Comparison of ENCODE assay signal across 12 cellular contexts in the genomic region with DNA sequence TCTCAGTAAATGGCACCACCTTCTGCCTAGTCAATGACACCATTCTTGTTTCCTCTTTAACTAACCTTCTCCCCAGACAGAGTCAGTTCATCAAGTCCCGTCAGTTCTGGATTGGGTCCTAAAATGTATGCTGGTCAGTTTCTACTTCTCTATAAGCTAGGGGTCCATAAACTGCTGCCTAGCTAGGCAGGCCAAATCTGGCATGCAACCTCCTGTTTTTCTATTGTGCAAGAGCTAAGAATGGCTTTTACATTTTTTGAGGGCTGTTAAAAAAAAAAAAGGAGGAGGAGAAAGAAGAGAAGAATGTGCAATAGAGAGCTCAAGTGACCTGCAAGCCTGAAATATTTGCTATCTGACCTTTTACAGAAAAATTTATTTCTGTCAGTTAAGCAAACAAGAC. TPM values are rescaled to one million over a fixed set of nuclear protein-coding genes. Genes with fewer than 3 reads are reported as not detected.
DNase-seq lines count a peak whose midpoint lies in the region; ATAC-seq and TF ChIP-seq lines count a peak whose summit lies in the region.
"Had no signal": no experiment of that assay in that cellular context is flagged by ENCODE, and none has a peak within 500 bp of the region (broad histone marks: within the 10 kb centered on the region; RNA-seq: fewer than 3 reads in every experiment).

No MANE protein-coding gene starts in this region.

- H3K36me3 Mint-ChIP-seq in Caco-2 (ENCODE audit: insufficient read depth, unreplicated experiment), result peaks cover 6% of the 10 kb centered on the region

- H3K4me2 ChIP-seq in trophoblast cell (ENCODE audit: low read length), result peak overlapping the region; percentile 13

- no CpG with 5 or more reads among the region's 1 CpG for WGBS in trophoblast cell (ENCODE audit: extremely low coverage, insufficient coverage, insufficient read length)

- CTCF ChIA-PET in Caco-2 (lab: Charles Lee), result interaction anchor here (0.7 to 1.2 kb wide), 5 partner anchors 50 to 685 kb away, joined by 3 to 4 read pairs (median 4); no protein-coding TSS in a partner anchor

- peak overlapping the region; percentile 95 for H2BK5ac ChIP-seq in trophoblast cell (ENCODE audit: low read depth, low read length, poor library complexity)

- H3K4me3 ChIP-seq in Caco-2 (ENCODE audit: low read depth, low read length) (no peak overlapping the region), fibroblast of villous mesenchyme (ENCODE audit: low read depth, low read length) (no peak overlapping the region), trophoblast cell (ENCODE audit: low read depth, low read length) (no peak overlapping the region), colonic mucosa (no peak overlapping the region)
- H3K4me3 ChIP-seq: MG63 had no signal

- no peaks in the 10 kb centered on the region for H3K36me3 ChIP-seq in Caco-2 (ENCODE audit: control insufficient read depth, insufficient read depth, low read length)
- no peaks in the 10 kb centered on the region for H3K36me3 ChIP-seq in trophoblast cell (ENCODE audit: control insufficient read depth in 1 of 2, insufficient read depth in 2 of 2, low read length in 2 of 2)
- H3K36me3 ChIP-seq in colonic mucosa, result no peaks in the 10 kb centered on the region
- H3K36me3 ChIP-seq: MG63 had no signal

- H2BK12ac ChIP-seq in trophoblast cell (ENCODE audit: low read length), result peak overlapping the region; percentile 95

- no peaks in the 10 kb centered on the region for H3K79me2 ChIP-seq in trophoblast cell (ENCODE audit: control insufficient read depth, insufficient read depth, low read length, poor library complexity)

- POLR2A ChIA-PET in Caco-2 (lab: Charles Lee), result interaction anchor here (0.6 to 2.2 kb wide), 7 partner anchors 41 to 248 kb away, joined by 3 to 12 read pairs (median 5); a partner anchor contains a TSS

- BruUV-seq in Caco-2 (replicated peaks; lab: Mats Ljungman, UMichigan), result no TSS peak

- H3K79me1 ChIP-seq in trophoblast cell (ENCODE audit: low read length), result peaks cover 15% of the 10 kb centered on the region

- no peak overlapping the region for H3K18ac ChIP-seq in trophoblast cell (ENCODE audit: low read length)

- peak overlapping the region; percentile 70 for H3K4ac ChIP-seq in trophoblast cell (ENCODE audit: low read depth, low read length)

- intact Hi-C loops in Caco-2 (cut with micrococcal nuclease; ENCODE audit: unreplicated experiment), result loop anchor here (1.0 to 2.0 kb wide), 3 partner anchors 13 to 76 kb away; no protein-coding TSS in a partner anchor
- intact Hi-C loops in colonic mucosa (cut with DNase I), result no loop called here

- peaks cover 32% of the 10 kb centered on the region for H3K4me1 ChIP-seq in Caco-2
- peaks cover 14% of the 10 kb centered on the region in 2 experiments for H3K4me1 ChIP-seq in trophoblast cell (ENCODE audit: control insufficient read depth in 1 of 2, insufficient read depth in 2 of 2, low read length in 2 of 2)
- H3K4me1 ChIP-seq in colonic mucosa, result peaks cover 7% of the 10 kb centered on the region

- peak overlapping the region; percentile 27 for H3K4me3 Mint-ChIP-seq in Caco-2 (ENCODE audit: unreplicated experiment)

- H3K9me3 Mint-ChIP-seq in Caco-2 (ENCODE audit: unreplicated experiment), result no peaks in the 10 kb centered on the region

- H3K27me3 Mint-ChIP-seq in Caco-2 (ENCODE audit: insufficient read depth, unreplicated experiment), result no peaks in the 10 kb centered on the region

- TF ChIP-seq CTCF in Caco-2 (IDR thresholded peaks at IDR 0.05; ENCODE audit: insufficient read depth in 1 of 2, low read depth in 1 of 2, low read length in 1 of 2, severe bottlenecking in 1 of 2, unreplicated experiment in 1 of 2) (no peak), fibroblast of villous mesenchyme (IDR thresholded peaks at IDR 0.05; ENCODE audit: insufficient read depth, low read depth, low read length) (no peak), colonic mucosa (IDR thresholded peaks at IDR 0.05) (no peak)

- ATAC-seq in GM21423 (IDR thresholded peaks at IDR 0.05; ENCODE audit: unreplicated experiment), result no peak
- ATAC-seq: PC-3 had no signal

- no peak overlapping the region for H4K8ac ChIP-seq in trophoblast cell (ENCODE audit: low read depth, low read length)

- H3K27me3 ChIP-seq in Caco-2 (replicated peaks; ENCODE audit: control insufficient read depth, insufficient read depth, low read length), result no peaks in the 10 kb centered on the region
- no peaks in the 10 kb centered on the region for H3K27me3 ChIP-seq in trophoblast cell (ENCODE audit: insufficient read depth, low read length)
- H3K27me3 ChIP-seq in colonic mucosa, result no peaks in the 10 kb centered on the region
- H3K27me3 ChIP-seq: MG63 had no signal

- H3K9me3 ChIP-seq in Caco-2, result no peaks in the 10 kb centered on the region
- no peaks in the 10 kb centered on the region for H3K9me3 ChIP-seq in trophoblast cell (ENCODE audit: insufficient read depth, low read depth, low read length)
- H3K9me3 ChIP-seq in colonic mucosa, result no peaks in the 10 kb centered on the region
- H3K9me3 ChIP-seq: MG63 had no signal

- H3K23ac ChIP-seq in trophoblast cell (ENCODE audit: low read length), result no peak overlapping the region

- H3K27ac Mint-ChIP-seq in Caco-2 (ENCODE audit: unreplicated experiment), result peak overlapping the region; percentile 81

- H2BK120ac ChIP-seq in trophoblast cell (ENCODE audit: insufficient read depth, low read length, poor library complexity), result peak overlapping the region; percentile 89

- peak overlapping the region; percentile 35 for H3K14ac ChIP-seq in trophoblast cell (ENCODE audit: low read length)

- peaks cover 14% of the 10 kb centered on the region for H3K4me1 Mint-ChIP-seq in Caco-2 (ENCODE audit: low read depth, unreplicated experiment)

- H2AK5ac ChIP-seq in trophoblast cell (ENCODE audit: low read length), result peak overlapping the region; percentile 72

- in situ Hi-C loops in SK-MEL-5 (cut with HindIII; ENCODE audit: low pct_unique_long_range_greater_than_20kb, low sequenced_read_pairs), result no loop called here

- H3K27ac ChIP-seq in trophoblast cell (ENCODE audit: low read depth, low read length) (peak overlapping the region; percentile 88), colonic mucosa (no peak overlapping the region)

- H2AFZ ChIP-seq in trophoblast cell (ENCODE audit: insufficient read depth, low read length, poor library complexity), result no peak overlapping the region

- H4K91ac ChIP-seq in trophoblast cell (ENCODE audit: low read depth, low read length), result peak overlapping the region; percentile 92

- H4K12ac ChIP-seq in trophoblast cell (ENCODE audit: low read depth, low read length), result no peak overlapping the region

- DNase-seq in Caco-2 (peak; percentile 68 to 69), SK-MEL-5 (ENCODE audit: low read depth, low spot score) (peak; percentile 63), fibroblast of villous mesenchyme (ENCODE audit: low read depth) (peak; percentile 86), trophoblast cell (peak; percentile 73 to 96), NCI-H1694 treated with DMSO at 0.1 percent for 48 hours (lab: John Stamatoyannopoulos, UW) (no peak), NCI-H187 treated with DMSO at 0.1 percent for 48 hours (lab: John Stamatoyannopoulos, UW) (no peak), colonic mucosa (no peak)
- DNase-seq: activated CD4-positive, alpha-beta T cell treated with anti-CD3 and anti-CD28 coated beads for 4 hours; MG63; PC-3; stimulated activated naive CD4-positive, alpha-beta T cell treated with Interleukin-2 at 50 U/mL for 16 hours had no signal

- H3K9ac ChIP-seq in trophoblast cell (ENCODE audit: low read length) (no peak overlapping the region), colonic mucosa (ENCODE audit: low read depth in 2 of 2, low read length in 2 of 2) (no peak overlapping the region)

RNA-seq across cellular contexts. Expression of a gene that starts 6.4 kb away (rescaled TPM):
- total RNA-seq in Caco-2 (2022) (236 and 255 TPM in 2 replicates), fibroblast of villous mesenchyme (215 and 279 TPM in 2 replicates), colonic mucosa (100 to 1,000 TPM; 387 to 432 TPM)
- 941 and 955 TPM in 2 replicates for total RNA-seq in SK-MEL-5 (2014; rRNA removed; shearing (Covaris generic))
- polyA plus RNA-seq in SK-MEL-5 (2015; cell fraction: cytosol; rRNA removed), result 658 and 752 TPM in 2 replicates
- polyA plus RNA-seq in SK-MEL-5 (2015; cell fraction: nucleus; rRNA removed), result 105 and 106 TPM in 2 replicates
- 331 and 337 TPM in 2 replicates for polyA plus RNA-seq in trophoblast cell (2013)

RNA-seq across cellular contexts. Expression of a gene that starts 56.0 kb away (rescaled TPM):
- total RNA-seq in Caco-2 (2022), result 64.0 and 69.2 TPM in 2 replicates
- 55.0 and 56.5 TPM in 2 replicates for total RNA-seq in SK-MEL-5 (2014; rRNA removed; shearing (Covaris generic))
- polyA plus RNA-seq in SK-MEL-5 (2015; cell fraction: cytosol; rRNA removed), result 47.6 and 56.0 TPM in 2 replicates
- polyA plus RNA-seq in SK-MEL-5 (2015; cell fraction: nucleus; rRNA removed), result 109 and 122 TPM in 2 replicates
- total RNA-seq in fibroblast of villous mesenchyme, result 32.0 and 39.3 TPM in 2 replicates
- polyA plus RNA-seq in trophoblast cell (2013), result 16.5 and 17.4 TPM in 2 replicates
- 10 to 100 TPM; 49.5 to 57.3 TPM for total RNA-seq in colonic mucosa

Comparison
In these comparisons a context has a peak if more than half of its experiments do, and no peak if none do; other contexts are left out.
1. DNase-seq: peak in Caco-2 (2 of 2), SK-MEL-5 (single experiment), fibroblast of villous mesenchyme (single experiment) and trophoblast cell (2 of 2); none in NCI-H1694 treated with DMSO at 0.1 percent for 48 hours (single experiment), NCI-H187 treated with DMSO at 0.1 percent for 48 hours (single experiment) and colonic mucosa (single experiment).